Comparison of ENCODE assay signal across 17 cellular contexts in the genomic region with DNA sequence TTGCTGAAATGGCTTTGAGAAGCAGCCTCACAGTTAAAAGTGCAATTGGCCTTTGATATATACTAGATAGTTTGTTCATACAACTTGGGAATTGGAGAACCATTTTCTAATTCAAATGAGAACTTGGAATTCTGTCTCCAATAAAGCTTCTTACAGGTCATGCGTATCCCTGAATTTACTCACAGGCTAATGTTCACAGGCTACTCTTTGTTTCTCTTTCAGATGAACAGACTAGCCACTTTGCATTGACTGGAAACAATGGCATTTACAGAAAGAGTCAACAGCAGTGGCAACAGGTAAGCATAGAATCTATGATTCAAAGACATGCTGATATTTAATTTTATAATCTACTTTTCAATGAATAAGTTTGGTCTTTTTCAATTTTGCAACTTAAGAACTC. TPM values are rescaled to one million over a fixed set of nuclear protein-coding genes. Genes with fewer than 3 reads are reported as not detected.
DNase-seq lines count a peak whose midpoint lies in the region; ATAC-seq and TF ChIP-seq lines count a peak whose summit lies in the region.
"Had no signal": no experiment of that assay in that cellular context is flagged by ENCODE, and none has a peak within 500 bp of the region (broad histone marks: within the 10 kb centered on the region; RNA-seq: fewer than 3 reads in every experiment).

No MANE protein-coding gene starts in this region.

- H3K9ac ChIP-seq in neural progenitor cell = no peak overlapping the region

- TF ChIP-seq CTCF in neural progenitor cell (IDR thresholded peaks at IDR 0.05) (no peak), mesothelial cell of epicardium (IDR thresholded peaks at IDR 0.05; ENCODE audit: unreplicated experiment) (no peak)

- H3K36me3 ChIP-seq in neural progenitor cell = no peaks in the 10 kb centered on the region

- H3K4me2 ChIP-seq in neural progenitor cell = peak overlapping the region; percentile 23

- H3K36me3 Mint-ChIP-seq in T-helper 17 cell (ENCODE audit: low read depth) (peaks cover 5% of the 10 kb centered on the region), neural progenitor cell (no peaks in the 10 kb centered on the region), mesothelial cell of epicardium (no peaks in the 10 kb centered on the region)

- H3K4me1 ChIP-seq in neural progenitor cell = peaks cover 44% of the 10 kb centered on the region

- no peak overlapping the region for H3K4me3 ChIP-seq in neural progenitor cell
- H3K4me3 ChIP-seq: skin epidermis, thoracic aorta had no signal

- H3K27me3 Mint-ChIP-seq in T-helper 17 cell (no peaks in the 10 kb centered on the region), neural progenitor cell (ENCODE audit: insufficient read depth, low read depth) (no peaks in the 10 kb centered on the region), mesothelial cell of epicardium (ENCODE audit: low read depth) (no peaks in the 10 kb centered on the region)
- H3K27me3 Mint-ChIP-seq: CD8-positive, alpha-beta memory T cell; T-cell had no signal

- H2AFZ ChIP-seq in neural progenitor cell (replicated peaks) = no peak overlapping the region

- peak; percentile 50 for ATAC-seq in GM19351 (IDR thresholded peaks at IDR 0.05; ENCODE audit: unreplicated experiment)
- peak; percentile 53 for ATAC-seq in HG03342 (IDR thresholded peaks at IDR 0.05; ENCODE audit: unreplicated experiment)
- no peak for ATAC-seq in T-helper 17 cell
- no peak for ATAC-seq in GM21526 (IDR thresholded peaks at IDR 0.05; ENCODE audit: low FRiP score, unreplicated experiment)
- ATAC-seq: left colon, T-cell had no signal

- peak overlapping the region; percentile 75 for H3K27ac ChIP-seq in neural progenitor cell
- H3K27ac ChIP-seq: thoracic aorta had no signal

- H3F3A ChIP-seq in neural progenitor cell (ENCODE audit: low read depth) = peaks cover 22% of the 10 kb centered on the region

- H3K9me3 ChIP-seq in T-helper 17 cell (ENCODE audit: control insufficient read depth, low read length, poor library complexity, severe bottlenecking) (no peaks in the 10 kb centered on the region), neural progenitor cell (ENCODE audit: low read depth) (no peaks in the 10 kb centered on the region)
- H3K9me3 ChIP-seq: thoracic aorta had no signal

- no peaks in the 10 kb centered on the region for H3K27me3 ChIP-seq in neural progenitor cell

- peaks cover 46% of the 10 kb centered on the region for H3K4me1 Mint-ChIP-seq in T-helper 17 cell
- H3K4me1 Mint-ChIP-seq in neural progenitor cell = peaks cover 35% of the 10 kb centered on the region
- H3K4me1 Mint-ChIP-seq in mesothelial cell of epicardium = peaks cover 26% of the 10 kb centered on the region

- H3K9me3 Mint-ChIP-seq in neural progenitor cell = no peaks in the 10 kb centered on the region
- H3K9me3 Mint-ChIP-seq in mesothelial cell of epicardium = no peaks in the 10 kb centered on the region
- H3K9me3 Mint-ChIP-seq: CD8-positive, alpha-beta memory T cell; T-cell had no signal

- no peaks in the 10 kb centered on the region for H4K20me1 ChIP-seq in neural progenitor cell (ENCODE audit: low read depth)

- DNase-seq in T-helper 17 cell = no peak
- DNase-seq in neural progenitor cell (ENCODE audit: low spot score) = peak; percentile 34
- DNase-seq in NCI-H1105 (lab: John Stamatoyannopoulos, UW) = no peak
- DNase-seq in mesothelial cell of epicardium (ENCODE audit: low spot score in 2 of 2, unreplicated experiment in 2 of 2) = no peak
- DNase-seq: activated CD4-positive, alpha-beta T cell treated with anti-CD3 and anti-CD28 coated beads for 1 hour; aorta; CD8-positive, alpha-beta memory T cell; effector CD4-positive, alpha-beta T cell; HCEC 1CT; left colon; NCI-H2171; T-cell had no signal

- peak overlapping the region; percentile 73 for H3K27ac Mint-ChIP-seq in T-helper 17 cell
- no peak overlapping the region for H3K27ac Mint-ChIP-seq in neural progenitor cell
- no peak overlapping the region for H3K27ac Mint-ChIP-seq in mesothelial cell of epicardium

- peaks cover 67% of the 10 kb centered on the region for H3K79me2 ChIP-seq in neural progenitor cell (ENCODE audit: low read depth)

- H3K4me3 Mint-ChIP-seq in T-helper 17 cell (no peak overlapping the region), neural progenitor cell (no peak overlapping the region), mesothelial cell of epicardium (no peak overlapping the region)
- H3K4me3 Mint-ChIP-seq: T-cell had no signal

RNA-seq across cellular contexts. Expression of a gene that starts 13.5 kb away (rescaled TPM):
- 100 to 1,000 TPM; 105 to 121 TPM for total RNA-seq in T-helper 17 cell
- 25.5 and 29.0 TPM in 2 replicates for total RNA-seq in neural progenitor cell (ENCODE audit: low replicate concordance)
- total RNA-seq in mesothelial cell of epicardium = 18.2 to 20.0 TPM (median 18.6 TPM) in 3 replicates

RNA-seq across cellular contexts. Expression of a gene that starts 56.1 kb away (rescaled TPM):
- not detected for total RNA-seq in T-helper 17 cell
- total RNA-seq in neural progenitor cell (ENCODE audit: low replicate concordance) = 5.7 and 8.6 TPM in 2 replicates
- 0.73 to 1.6 TPM (median 1.5 TPM) in 3 replicates for total RNA-seq in mesothelial cell of epicardium
- total RNA-seq: CD8-positive, alpha-beta memory T cell; thoracic aorta had no signal

Comparison
In these comparisons a context has a peak if more than half of its experiments do, and no peak if none do; other contexts are left out.
1. ATAC-seq: peak in GM19351 (single experiment) and HG03342 (single experiment); none in T-helper 17 cell (single experiment) and GM21526 (single experiment).